1 cellular context compared by ENCODE assay signal in the genomic region with DNA sequence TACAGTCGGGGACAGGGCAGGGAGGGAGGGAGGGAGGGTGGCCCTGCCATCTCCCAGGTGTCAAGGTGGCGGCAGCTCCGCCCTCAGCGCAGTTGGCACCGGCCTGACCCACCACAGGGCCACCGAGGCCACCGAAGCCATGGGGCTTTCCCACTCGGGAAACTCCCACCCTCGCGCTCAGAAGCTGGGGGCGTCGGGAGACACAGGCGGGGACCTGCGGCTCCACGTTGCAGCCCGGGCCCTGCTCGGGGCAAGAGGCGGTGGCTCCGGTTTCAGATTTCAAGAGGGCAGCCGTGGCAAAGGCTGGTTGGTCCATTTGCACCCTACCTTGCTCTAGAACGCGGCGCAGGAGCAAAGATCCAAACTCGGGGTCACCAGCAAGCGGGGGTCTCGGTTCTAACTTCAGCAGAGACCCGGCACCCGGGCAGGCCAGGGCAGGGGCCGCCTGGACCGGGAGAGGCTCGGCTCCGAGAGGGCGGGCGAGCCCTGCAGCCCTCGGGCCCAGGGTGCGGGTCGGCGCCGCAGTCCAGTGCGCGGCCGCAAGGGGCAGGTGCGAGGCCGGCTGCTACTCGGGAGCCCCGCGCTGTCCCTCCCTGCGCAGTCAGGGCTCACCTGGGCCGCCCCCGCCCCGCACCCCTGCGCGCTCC.
TF ChIP-seq lines count a peak whose summit lies in the region.

No MANE protein-coding gene starts in this region.

TF ChIP-seq in GM12878, 131 proteins besides CTCF, POLR2A, EP300 and RAD21 (continued from another document):
- TF ChIP-seq, protein P1, sequence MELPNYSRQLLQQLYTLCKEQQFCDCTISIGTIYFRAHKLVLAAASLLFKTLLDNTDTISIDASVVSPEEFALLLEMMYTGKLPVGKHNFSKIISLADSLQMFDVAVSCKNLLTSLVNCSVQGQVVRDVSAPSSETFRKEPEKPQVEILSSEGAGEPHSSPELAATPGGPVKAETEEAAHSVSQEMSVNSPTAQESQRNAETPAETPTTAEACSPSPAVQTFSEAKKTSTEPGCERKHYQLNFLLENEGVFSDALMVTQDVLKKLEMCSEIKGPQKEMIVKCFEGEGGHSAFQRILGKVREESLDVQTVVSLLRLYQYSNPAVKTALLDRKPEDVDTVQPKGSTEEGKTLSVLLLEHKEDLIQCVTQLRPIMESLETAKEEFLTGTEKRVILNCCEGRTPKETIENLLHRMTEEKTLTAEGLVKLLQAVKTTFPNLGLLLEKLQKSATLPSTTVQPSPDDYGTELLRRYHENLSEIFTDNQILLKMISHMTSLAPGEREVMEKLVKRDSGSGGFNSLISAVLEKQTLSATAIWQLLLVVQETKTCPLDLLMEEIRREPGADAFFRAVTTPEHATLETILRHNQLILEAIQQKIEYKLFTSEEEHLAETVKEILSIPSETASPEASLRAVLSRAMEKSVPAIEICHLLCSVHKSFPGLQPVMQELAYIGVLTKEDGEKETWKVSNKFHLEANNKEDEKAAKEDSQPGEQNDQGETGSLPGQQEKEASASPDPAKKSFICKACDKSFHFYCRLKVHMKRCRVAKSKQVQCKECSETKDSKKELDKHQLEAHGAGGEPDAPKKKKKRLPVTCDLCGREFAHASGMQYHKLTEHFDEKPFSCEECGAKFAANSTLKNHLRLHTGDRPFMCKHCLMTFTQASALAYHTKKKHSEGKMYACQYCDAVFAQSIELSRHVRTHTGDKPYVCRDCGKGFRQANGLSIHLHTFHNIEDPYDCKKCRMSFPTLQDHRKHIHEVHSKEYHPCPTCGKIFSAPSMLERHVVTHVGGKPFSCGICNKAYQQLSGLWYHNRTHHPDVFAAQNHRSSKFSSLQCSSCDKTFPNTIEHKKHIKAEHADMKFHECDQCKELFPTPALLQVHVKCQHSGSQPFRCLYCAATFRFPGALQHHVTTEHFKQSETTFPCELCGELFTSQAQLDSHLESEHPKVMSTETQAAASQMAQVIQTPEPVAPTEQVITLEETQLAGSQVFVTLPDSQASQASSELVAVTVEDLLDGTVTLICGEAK (IDR thresholded peaks at IDR 0.05; ENCODE audit: borderline replicate concordance) = no peak
- TF ChIP-seq RUNX3 (IDR thresholded peaks at IDR 0.05; ENCODE audit: low read length) = peak; percentile 35; the same call in 1 of the 2 replicates
- TF ChIP-seq REST (IDR thresholded peaks at IDR 0.05; ENCODE audit: low read depth, low read length) = no peak
- peak; percentile 7; the same call in 1 of the 2 replicates for TF ChIP-seq GATAD2B (conservative IDR thresholded peaks at IDR 0.05; ENCODE audit: low read depth)
- peak in 1 of 2 experiments; percentile 54; a peak in 1 of 3 replicates for TF ChIP-seq EGR1 (IDR thresholded peaks at IDR 0.05; ENCODE audit: borderline replicate concordance in 1 of 2, low read depth in 2 of 2, low read length in 2 of 2)
- 0 out of 2 replicates have a peak, but pooled peaks have one; percentile 36 for TF ChIP-seq TCF12 (IDR thresholded peaks at IDR 0.05; ENCODE audit: low read depth, low read length)
- TF ChIP-seq, protein P2, sequence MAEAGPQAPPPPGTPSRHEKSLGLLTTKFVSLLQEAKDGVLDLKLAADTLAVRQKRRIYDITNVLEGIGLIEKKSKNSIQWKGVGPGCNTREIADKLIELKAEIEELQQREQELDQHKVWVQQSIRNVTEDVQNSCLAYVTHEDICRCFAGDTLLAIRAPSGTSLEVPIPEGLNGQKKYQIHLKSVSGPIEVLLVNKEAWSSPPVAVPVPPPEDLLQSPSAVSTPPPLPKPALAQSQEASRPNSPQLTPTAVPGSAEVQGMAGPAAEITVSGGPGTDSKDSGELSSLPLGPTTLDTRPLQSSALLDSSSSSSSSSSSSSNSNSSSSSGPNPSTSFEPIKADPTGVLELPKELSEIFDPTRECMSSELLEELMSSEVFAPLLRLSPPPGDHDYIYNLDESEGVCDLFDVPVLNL (IDR thresholded peaks at IDR 0.05; ENCODE audit: low read depth, low read length) = no peak
- 0 out of 2 replicates have a peak, but pooled peaks have one; percentile 9 for TF ChIP-seq YY1 (IDR thresholded peaks at IDR 0.05; ENCODE audit: low read depth, low read length)
- no peak for TF ChIP-seq CBX5 (IDR thresholded peaks at IDR 0.05; ENCODE audit: low read depth)
